Comparison of ENCODE assay signal across 8 cellular contexts in the genomic region with DNA sequence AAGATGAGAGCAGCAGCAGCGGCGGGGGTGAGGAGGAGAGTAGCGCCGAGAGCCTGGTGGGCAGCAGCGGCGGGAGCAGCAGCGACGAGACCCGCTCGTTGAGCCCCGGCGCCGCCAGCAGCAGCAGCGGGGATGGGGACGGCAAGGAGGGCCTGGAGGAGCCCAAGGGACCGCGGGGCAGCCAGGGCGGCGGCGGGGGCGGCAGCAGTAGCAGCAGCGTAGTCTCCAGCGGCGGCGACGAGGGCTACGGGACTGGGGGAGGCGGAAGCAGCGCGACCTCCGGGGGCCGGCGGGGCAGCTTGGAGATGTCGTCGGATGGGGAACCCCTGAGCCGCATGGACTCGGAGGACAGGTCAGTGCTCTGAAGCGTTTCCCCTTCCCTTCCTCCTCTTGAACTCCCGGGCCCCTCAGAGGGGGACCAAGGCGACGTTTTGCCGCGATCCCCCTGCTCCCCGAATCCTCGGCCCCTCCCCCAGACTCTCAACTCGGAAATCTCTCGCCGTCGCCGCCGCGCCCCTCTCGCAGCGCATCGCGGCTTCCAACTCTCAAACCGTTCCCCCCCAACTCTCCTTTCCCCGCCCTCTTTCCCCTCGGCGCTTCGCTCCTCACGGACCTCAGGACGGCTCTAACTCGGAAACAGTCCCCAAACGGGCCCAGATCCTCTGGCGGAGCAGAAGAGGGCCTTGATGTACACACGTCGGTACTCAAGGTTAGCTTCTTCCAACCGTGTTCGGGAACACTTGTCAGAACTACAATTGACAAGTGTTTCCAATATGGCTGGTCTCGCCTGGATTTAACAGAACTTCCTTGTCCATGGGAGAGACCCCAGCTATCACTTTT. TPM values are rescaled to one million over a fixed set of nuclear protein-coding genes. Genes with fewer than 3 reads are reported as not detected.
DNase-seq lines count a peak whose midpoint lies in the region; TF ChIP-seq lines count a peak whose summit lies in the region.

No MANE protein-coding gene starts in this region.

- peak overlapping the region; percentile 98 for H3K4me2 ChIP-seq in GM23248 (ENCODE audit: unreplicated experiment)
- H3K4me2 ChIP-seq in Loucy (ENCODE audit: low read depth, low read length, poor library complexity, severe bottlenecking), result peak overlapping the region; percentile 74

- TF ChIP-seq POLR2A in breast epithelium (IDR thresholded peaks at IDR 0.05), result no peak

- H4K20me1 ChIP-seq in GM23248 (ENCODE audit: insufficient read depth) (peaks cover 7% of the 10 kb centered on the region; the same call in 1 of the 2 replicates), Loucy (ENCODE audit: insufficient read depth, low read length, poor library complexity, severe bottlenecking) (peaks cover 52% of the 10 kb centered on the region)

- H3K27me3 Mint-ChIP-seq in immature natural killer cell (ENCODE audit: low read depth in 3 of 3), result peaks cover 10 to 22% (median 21%) of the 10 kb centered on the region in 3 donors

- peak overlapping the region; percentile 69 for H3K27ac ChIP-seq in GM23248
- peak overlapping the region; percentile 84 for H3K27ac ChIP-seq in WERI-Rb-1
- peak overlapping the region; percentile 94 to 97 for H3K27ac ChIP-seq in breast epithelium

- H2AFZ ChIP-seq in GM23248 (peak overlapping the region; percentile 87), Loucy (ENCODE audit: low read length) (peak overlapping the region; percentile 82)

- no peaks in the 10 kb centered on the region for H3K36me3 ChIP-seq in GM23248 (ENCODE audit: low read depth)
- H3K36me3 ChIP-seq in Loucy (ENCODE audit: insufficient read depth, low read length), result no peaks in the 10 kb centered on the region; the same call in 1 of the 2 replicates
- H3K36me3 ChIP-seq in WERI-Rb-1, result peaks cover 29% of the 10 kb centered on the region
- H3K36me3 ChIP-seq in breast epithelium, result no peaks in the 10 kb centered on the region

- H3K4me1 Mint-ChIP-seq in immature natural killer cell, result peaks cover 53 to 85% of the 10 kb centered on the region in 2 donors

- in situ Hi-C loops in GM23248 (cut with MboI), result no loop called here

- H3K27ac Mint-ChIP-seq in immature natural killer cell, result peak overlapping the region; percentile 94 to 98 (median 97)

- H3F3A ChIP-seq in GM23248 (ENCODE audit: insufficient read depth) (peaks cover 19% of the 10 kb centered on the region), Loucy (ENCODE audit: low read depth) (peaks cover 8% of the 10 kb centered on the region; the same call in 1 of the 2 replicates)

- H3K4me3 Mint-ChIP-seq in immature natural killer cell, result peak overlapping the region; percentile 93 to 99 (median 99)

- peak overlapping the region; percentile 90 for H3K4me3 ChIP-seq in GM23248
- H3K4me3 ChIP-seq in Loucy (ENCODE audit: low read length, poor library complexity, severe bottlenecking), result peak overlapping the region; percentile 92
- peak overlapping the region; percentile 90 for H3K4me3 ChIP-seq in WERI-Rb-1 (ENCODE audit: low read depth, low read length)
- peak overlapping the region; percentile 80 to 99 (median 86) for H3K4me3 ChIP-seq in breast epithelium

- intact Hi-C loops in breast epithelium (cut with DNase I; ENCODE audit: low total_unique reads), result no loop called here

- H3K9ac ChIP-seq in GM23248 (peak overlapping the region; percentile 97), Loucy (ENCODE audit: low read depth, low read length, poor library complexity, severe bottlenecking) (peak overlapping the region; percentile 98)

- H3K9me3 ChIP-seq in GM23248 (ENCODE audit: low read depth), result no peaks in the 10 kb centered on the region
- H3K9me3 ChIP-seq in Loucy (ENCODE audit: insufficient read depth, low read depth, low read length), result no peaks in the 10 kb centered on the region
- no peaks in the 10 kb centered on the region for H3K9me3 ChIP-seq in WERI-Rb-1 (ENCODE audit: severe bottlenecking)
- no peaks in the 10 kb centered on the region for H3K9me3 ChIP-seq in breast epithelium

- peak; percentile 6 for DNase-seq in GDM1 (lab: John Stamatoyannopoulos, UW)
- DNase-seq in GM23248, result peak; percentile 78
- peak; percentile 47 for DNase-seq in WERI-Rb-1
- DNase-seq in breast epithelium (ENCODE audit: low spot score in 2 of 2), result peak; percentile 39 to 58
- DNase-seq in immature natural killer cell, result peak; percentile 57 to 65 (median 59)
- DNase-seq in stimulated activated CD4-positive, alpha-beta T cell treated with anti-CD3 and anti-CD28 coated beads, Interleukin-12 subunit alpha, Interleukin-12 subunit beta, amount 100 ng/mL, for 24 hours (ENCODE audit: low read depth in 2 of 2), result peak; percentile 17 to 45
- DNase-seq in cerebellar nuclear complex (lab: John Stamatoyannopoulos, UW), result no peak

- H3K27me3 ChIP-seq in GM23248 (replicated peaks; ENCODE audit: insufficient read depth) (no peaks in the 10 kb centered on the region), Loucy (ENCODE audit: insufficient read depth, low read length, poor library complexity, severe bottlenecking) (peaks cover 7% of the 10 kb centered on the region), WERI-Rb-1 (ENCODE audit: insufficient read depth, low read depth, severe bottlenecking) (no peaks in the 10 kb centered on the region), breast epithelium (no peaks in the 10 kb centered on the region)

- no peaks in the 10 kb centered on the region for H3K9me2 ChIP-seq in GM23248 (ENCODE audit: insufficient read depth)
- no peaks in the 10 kb centered on the region for H3K9me2 ChIP-seq in Loucy (replicated peaks; ENCODE audit: low read depth, low read length)

- peaks cover 0 to 3% (median 0%) of the 10 kb centered on the region in 3 donors for H3K36me3 Mint-ChIP-seq in immature natural killer cell

- H3K79me2 ChIP-seq in GM23248 (ENCODE audit: insufficient read depth) (peaks cover 49% of the 10 kb centered on the region), Loucy (ENCODE audit: insufficient read depth, low read length) (peaks cover 56% of the 10 kb centered on the region)

- H3K4me1 ChIP-seq in GM23248 (ENCODE audit: insufficient read depth) (peaks cover 18% of the 10 kb centered on the region), Loucy (ENCODE audit: insufficient read depth, low read length, poor library complexity, severe bottlenecking) (peaks cover 45% of the 10 kb centered on the region), breast epithelium (no peaks in the 10 kb centered on the region)

- WGBS in GM23248 (ENCODE audit: low coverage in 1 of 2, low lambda C conversion rate in 2 of 2, missing lambda C conversion rate in 2 of 2), 2 experiments, result 1% methylated on average over 29 to 70 of the region's 71 CpGs

- TF ChIP-seq CTCF in Loucy (conservative IDR thresholded peaks at IDR 0.05; ENCODE audit: low read length) (no peak), WERI-Rb-1 (IDR thresholded peaks at IDR 0.05; ENCODE audit: low read depth, low read length) (no peak), breast epithelium (IDR thresholded peaks at IDR 0.05) (no peak)

- no peaks in the 10 kb centered on the region for H3K9me3 Mint-ChIP-seq in immature natural killer cell

RNA-seq across cellular contexts. Expression of a gene that starts 0.9 kb away (rescaled TPM):
- 10.4 and 10.6 TPM in 2 replicates for total RNA-seq in GM23248 (2014; rRNA removed; shearing (Covaris generic))
- polyA plus RNA-seq in GM23248 (2016; fragmentation: Nextera tagmentation; extraction: Ambion mirVana) (16.6 and 17.8 TPM in 2 replicates), immature natural killer cell (10 to 100 TPM in 2 of 3 donors, 1 to 10 TPM in 1; 5.4 to 14.9 (median 11.8) TPM)
- 10 to 100 TPM; 38.2 to 50.3 (median 42.0) TPM for total RNA-seq in breast epithelium

Comparison
In these comparisons a context has a peak if more than half of its experiments do, and no peak if none do; other contexts are left out.
1. DNase-seq: peak in GDM1 (single experiment), GM23248 (single experiment), WERI-Rb-1 (single experiment), breast epithelium (2 of 2), immature natural killer cell (3 of 3) and stimulated activated CD4-positive, alpha-beta T cell treated with anti-CD3 and anti-CD28 coated beads, Interleukin-12 subunit alpha, Interleukin-12 subunit beta, amount 100 ng/mL, for 24 hours (2 of 2); none in cerebellar nuclear complex (0 of 2).
2. Peak in every context shown above with its lines, with median percentiles within 50 percentile points of each other: H3K27ac ChIP-seq and H3K4me3 ChIP-seq.